Comparison of ENCODE assay signal across 1 cellular context in the genomic region with DNA sequence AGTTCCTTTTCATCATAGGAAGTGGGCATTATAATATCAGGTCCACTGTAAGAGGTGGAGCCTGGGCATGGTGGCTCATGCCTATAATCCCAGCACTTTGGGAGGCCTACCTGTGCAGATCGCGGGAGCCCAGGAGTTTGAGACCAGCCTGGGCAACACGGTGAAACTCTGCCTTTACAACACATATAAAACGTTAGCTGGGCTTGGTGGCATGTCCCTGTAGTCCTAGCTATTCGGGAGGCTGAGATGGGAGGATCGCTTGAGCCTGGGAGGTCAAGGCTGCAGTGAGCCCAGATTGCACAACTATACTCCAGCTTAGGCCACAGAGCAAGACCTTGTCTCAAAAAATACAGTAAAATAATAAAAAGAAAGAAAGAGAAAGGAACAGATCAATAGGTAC. TPM values are rescaled to one million over a fixed set of nuclear protein-coding genes. Genes with fewer than 3 reads are reported as not detected.
"Had no signal": no experiment of that assay in that cellular context is flagged by ENCODE, and none has a peak within 500 bp of the region (broad histone marks: within the 10 kb centered on the region; RNA-seq: fewer than 3 reads in every experiment).

No MANE protein-coding gene starts in this region.

RNA-seq across cellular contexts. Expression of a gene that starts 21.6 kb away (rescaled TPM):
- polyA plus RNA-seq: keratinocyte had no signal
